ENCODE assay signal across 9 cellular contexts in the genomic region with DNA sequence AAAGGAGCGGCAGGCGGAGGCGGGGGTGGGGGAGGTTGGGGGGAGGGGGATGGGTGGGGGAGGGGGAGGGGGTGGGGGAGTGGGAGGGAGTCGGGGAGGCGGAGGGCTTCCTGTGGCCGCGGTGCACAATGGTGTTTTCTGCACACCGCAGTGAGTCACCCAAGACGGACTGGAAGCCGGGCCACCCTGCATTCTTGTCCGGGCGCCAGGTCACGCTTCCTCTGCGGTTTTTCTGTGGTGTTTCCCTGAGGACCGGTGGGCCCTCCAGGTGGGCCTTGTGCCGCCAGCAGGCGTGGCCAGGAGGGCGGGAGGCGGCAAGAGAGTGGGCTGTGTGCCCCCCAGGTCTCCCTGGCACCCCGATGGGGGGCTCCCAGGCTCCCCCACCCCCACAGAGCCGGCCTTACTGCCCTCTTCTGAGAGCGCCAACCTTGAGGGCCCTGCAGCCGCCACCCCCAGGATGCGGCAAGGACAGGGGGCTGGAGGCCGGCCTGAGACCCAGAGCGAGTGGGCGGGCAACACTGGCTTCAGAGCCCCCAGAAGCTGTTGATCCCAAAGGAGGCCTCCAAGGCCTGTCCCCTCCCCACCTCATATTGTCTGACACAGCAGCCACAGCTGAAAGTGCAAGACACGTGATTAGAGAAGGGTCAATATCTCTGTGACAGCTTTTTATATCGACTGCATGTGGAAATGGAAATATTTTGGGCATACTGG. TPM values are rescaled to one million over a fixed set of nuclear protein-coding genes. Genes with fewer than 3 reads are reported as not detected.
A peak's percentile ranks its signal among the peaks of the same experiment; 100 is the strongest.
DNase-seq lines count a peak whose midpoint lies in the region; ATAC-seq and TF ChIP-seq lines count a peak whose summit lies in the region.
"Had no signal": no experiment of that assay in that cellular context is flagged by ENCODE, and none has a peak within 500 bp of the region (broad histone marks: within the 10 kb centered on the region; RNA-seq: fewer than 3 reads in every experiment).

No MANE protein-coding gene starts in this region.

- H2AFZ ChIP-seq in SK-N-SH (ENCODE audit: low read depth), result no peak overlapping the region
- H2AFZ ChIP-seq in Karpas-422 (ENCODE audit: low read length), result no peak overlapping the region

- H3K9me2 ChIP-seq in SK-N-SH (no peaks in the 10 kb centered on the region), Karpas-422 (replicated peaks; ENCODE audit: insufficient read depth, low read length) (no peaks in the 10 kb centered on the region)

- H3K4me3 Mint-ChIP-seq in osteocyte (ENCODE audit: unreplicated experiment), result no peak overlapping the region

- H3K9me3 Mint-ChIP-seq in osteocyte (ENCODE audit: unreplicated experiment), result no peaks in the 10 kb centered on the region

- CTCF ChIA-PET in AG04450 (lab: Charles Lee), result interaction anchor here (0.8 to 2.5 kb wide), 3 partner anchors 11 to 125 kb away, joined by 4 to 7 read pairs (median 6); a partner anchor contains a TSS
- CTCF ChIA-PET in SK-N-SH (lab: Yijun Ruan, JAX), result interaction anchor here (0.6 to 1.8 kb wide), 3 partner anchors 11 to 632 kb away, joined by 4 to 10 read pairs (median 4); a partner anchor contains a TSS

- H3K4me2 ChIP-seq in SK-N-SH, result peak overlapping the region; percentile 60; the same call in 1 of the 2 replicates
- H3K4me2 ChIP-seq in Karpas-422 (ENCODE audit: low read depth, low read length, poor library complexity, severe bottlenecking), result no peak overlapping the region

- peaks cover 15% of the 10 kb centered on the region for H3F3A ChIP-seq in SK-N-SH (replicated peaks; ENCODE audit: insufficient read depth)

- DNase-seq in AG04450 (ENCODE audit: low read depth, low spot score) (peak; percentile 75), H7 (peak; percentile 84), SK-N-SH (no peak), epithelial cell of esophagus (ENCODE audit: low read depth) (peak; percentile 85), osteocyte (ENCODE audit: extremely low spot score, unreplicated experiment) (no peak), Karpas-422 (no peak)
- no peak for DNase-seq in central memory CD4-positive, alpha-beta T cell

- H3K36me3 ChIP-seq in H7 (replicated peaks; ENCODE audit: control insufficient read depth, insufficient read depth, low read length) (no peaks in the 10 kb centered on the region), SK-N-SH (replicated peaks in 1 of 2; ENCODE audit: control insufficient read depth in 1 of 2, insufficient read depth in 2 of 2, low read length in 1 of 2) (no peaks in the 10 kb centered on the region), Karpas-422 (ENCODE audit: insufficient read depth, low read length) (no peaks in the 10 kb centered on the region)

- H3K4me3 ChIP-seq in AG04450 (ENCODE audit: low read depth, low read length) (no peak overlapping the region), H7 (ENCODE audit: insufficient read depth, low read depth, low read length) (no peak overlapping the region), SK-N-SH (ENCODE audit: low read depth in 2 of 2, low read length in 1 of 2) (no peak overlapping the region), epithelial cell of esophagus (ENCODE audit: low read length) (no peak overlapping the region), Karpas-422 (ENCODE audit: low read length) (no peak overlapping the region)

- H3K9me3 ChIP-seq in AG04450 (ENCODE audit: control insufficient read depth, insufficient read depth, low read length) (no peaks in the 10 kb centered on the region; the same call in 1 of the 2 replicates), SK-N-SH (no peaks in the 10 kb centered on the region), Karpas-422 (ENCODE audit: low read length) (no peaks in the 10 kb centered on the region)

- peaks cover 31% of the 10 kb centered on the region for H3K4me1 Mint-ChIP-seq in osteocyte (ENCODE audit: unreplicated experiment)

- peak overlapping the region; percentile 65 for H3K27ac ChIP-seq in AG04450 (ENCODE audit: low read depth, low read length)
- peak overlapping the region in 1 of 2 experiments; percentile 54; a peak in 1 of 4 replicates for H3K27ac ChIP-seq in SK-N-SH (ENCODE audit: low read depth in 2 of 2, low read length in 1 of 2)
- H3K27ac ChIP-seq in Karpas-422 (ENCODE audit: low read length), result no peak overlapping the region

- ATAC-seq in HG02759 (IDR thresholded peaks at IDR 0.05; ENCODE audit: unreplicated experiment), result no peak

- H3K27me3 ChIP-seq in AG04450 (ENCODE audit: control insufficient read depth, insufficient read depth, low read length) (no peaks in the 10 kb centered on the region), H7 (ENCODE audit: control insufficient read depth, insufficient read depth, low read length) (no peaks in the 10 kb centered on the region), SK-N-SH (ENCODE audit: insufficient read depth) (no peaks in the 10 kb centered on the region), Karpas-422 (ENCODE audit: low read length) (no peaks in the 10 kb centered on the region)

- H3K36me3 Mint-ChIP-seq in osteocyte (ENCODE audit: unreplicated experiment), result no peaks in the 10 kb centered on the region

- H3K27ac Mint-ChIP-seq in osteocyte (ENCODE audit: unreplicated experiment), result peak overlapping the region; percentile 23

- H3K4me1 ChIP-seq in SK-N-SH (ENCODE audit: control insufficient read depth in 1 of 2, insufficient read depth in 2 of 2, low read depth in 1 of 2, low read length in 1 of 2), result peaks cover 3 to 19% of the 10 kb centered on the region in 2 experiments; a peak in 3 of 4 replicates
- H3K4me1 ChIP-seq in Karpas-422 (ENCODE audit: low read length), result 0 out of 2 replicates have a peak, but pooled peaks cover 2% of the 10 kb centered on the region

- no peak for TF ChIP-seq CTCF in AG04450 (IDR thresholded peaks at IDR 0.05; ENCODE audit: low read depth, low read length)
- TF ChIP-seq CTCF in SK-N-SH (IDR thresholded peaks at IDR 0.05), result no peak
- TF ChIP-seq CTCF in epithelial cell of esophagus (IDR thresholded peaks at IDR 0.05; ENCODE audit: insufficient read depth, low read depth, low read length, missing control alignments), result no peak
- no peak for TF ChIP-seq CTCF in osteocyte (IDR thresholded peaks at IDR 0.05)

- no peaks in the 10 kb centered on the region for H3K27me3 Mint-ChIP-seq in osteocyte (ENCODE audit: unreplicated experiment)

- peak in 1 of 2 experiments; percentile 16; a peak in 1 of 4 replicates for TF ChIP-seq EP300 in SK-N-SH (IDR thresholded peaks at IDR 0.05; ENCODE audit: borderline replicate concordance in 1 of 2, low read depth in 1 of 2, low read length in 1 of 2)

- H3K9ac ChIP-seq in SK-N-SH (no peak overlapping the region), Karpas-422 (ENCODE audit: low read length) (no peak overlapping the region)

- H4K20me1 ChIP-seq in SK-N-SH (ENCODE audit: insufficient read depth) (0 out of 2 replicates have a peak, but pooled peaks cover 4% of the 10 kb centered on the region), Karpas-422 (ENCODE audit: insufficient read depth, low read depth, low read length) (peaks cover 22% of the 10 kb centered on the region; the same call in 1 of the 2 replicates)

- 50% methylated on average over 22 of the region's 29 CpGs for WGBS in SK-N-SH (ENCODE audit: low lambda C conversion rate)

- no peak for TF ChIP-seq RAD21 in SK-N-SH (IDR thresholded peaks at IDR 0.05; ENCODE audit: low read length)

- H3K79me2 ChIP-seq in SK-N-SH (ENCODE audit: insufficient read depth) (peaks cover 15% of the 10 kb centered on the region; the same call in 1 of the 2 replicates), Karpas-422 (ENCODE audit: low read length) (no peaks in the 10 kb centered on the region)

- POLR2A ChIA-PET in AG04450 (lab: Yijun Ruan, JAX) (interaction anchor here (1.3 kb wide), 1 partner anchor 11 kb away, joined by 3 read pairs; a partner anchor contains a TSS), SK-N-SH (lab: Yijun Ruan, JAX) (interaction anchor here (1.2 kb wide), 1 partner anchor 10 kb away, joined by 3 read pairs; no protein-coding TSS in a partner anchor)

TF ChIP-seq in SK-N-SH, 30 proteins besides CTCF, POLR2A, EP300 and RAD21 (continues in another document):
- no peak for TF ChIP-seq FOXJ3 (CRISPR knock-in tag; IDR thresholded peaks at IDR 0.05)

RNA-seq across cellular contexts. Expression of a gene that starts 11.1 kb away (rescaled TPM):
- polyA plus RNA-seq in AG04450 (2011; rRNA removed) (4.0 and 5.4 TPM in 2 replicates), SK-N-SH (2012; rRNA removed) (11.5 and 14.2 TPM in 2 replicates)
- polyA minus RNA-seq in AG04450 (2011; rRNA and poly(A)+ RNA removed), result 1.5 and 1.7 TPM in 2 replicates
- 7.0 and 15.7 TPM in 2 replicates for total RNA-seq in H7 (2014; rRNA removed; shearing (Covaris generic))
- polyA plus RNA-seq in SK-N-SH (2012; cell fraction: cytosol; rRNA removed), result 5.2 and 7.4 TPM in 2 replicates
- 50.1 and 63.9 TPM in 2 replicates for polyA plus RNA-seq in SK-N-SH (2012; cell fraction: nucleus; rRNA removed)
- 20.0 and 21.5 TPM in 2 replicates for total RNA-seq in osteocyte
- total RNA-seq in Karpas-422 (2014; rRNA removed; shearing (Covaris generic); ENCODE audit: low replicate concordance), result 2.8 and 7.8 TPM in 2 replicates

RNA-seq across cellular contexts. Expression of a gene that starts 11.4 kb away (rescaled TPM):
- polyA plus RNA-seq in AG04450 (2011; rRNA removed), result 0.06 and 0.09 TPM in 2 replicates
- polyA minus RNA-seq in AG04450 (2011; rRNA and poly(A)+ RNA removed), result not detected in 2 replicates
- 0.78 and 1.0 TPM in 2 replicates for total RNA-seq in H7 (2014; rRNA removed; shearing (Covaris generic))
- 0.39 and 0.67 TPM in 2 replicates for polyA plus RNA-seq in SK-N-SH (2012; rRNA removed)
- polyA plus RNA-seq in SK-N-SH (2012; cell fraction: cytosol; rRNA removed), result 0.12 and 0.22 TPM in 2 replicates
- polyA plus RNA-seq in SK-N-SH (2012; cell fraction: nucleus; rRNA removed), result 5.1 and 9.4 TPM in 2 replicates
- 1.0 and 1.5 TPM in 2 replicates for total RNA-seq in osteocyte
- total RNA-seq in Karpas-422 (2014; rRNA removed; shearing (Covaris generic); ENCODE audit: low replicate concordance), result 0.51 TPM in 1 of 2 replicates, not detected in the other

RNA-seq across cellular contexts. Expression of a gene that starts 29.3 kb away (rescaled TPM):
- not detected in 2 replicates for polyA plus RNA-seq in AG04450 (2011; rRNA removed)
- not detected in 2 replicates for polyA minus RNA-seq in AG04450 (2011; rRNA and poly(A)+ RNA removed)
- total RNA-seq in H7 (2014; rRNA removed; shearing (Covaris generic)), result 0.55 and 0.76 TPM in 2 replicates
- 0.18 and 0.30 TPM in 2 replicates for polyA plus RNA-seq in SK-N-SH (2012; rRNA removed)
- polyA plus RNA-seq in SK-N-SH (2012; cell fraction: cytosol; rRNA removed), result 0.03 and 0.12 TPM in 2 replicates
- 2.2 and 2.6 TPM in 2 replicates for polyA plus RNA-seq in SK-N-SH (2012; cell fraction: nucleus; rRNA removed)
- total RNA-seq in osteocyte, result 0.16 and 0.24 TPM in 2 replicates
- not detected in 2 replicates for total RNA-seq in Karpas-422 (2014; rRNA removed; shearing (Covaris generic); ENCODE audit: low replicate concordance)
- total RNA-seq: temporal lobe had no signal

RNA-seq across cellular contexts. Expression of a gene that starts 47.3 kb away (rescaled TPM):
- 20.7 and 27.6 TPM in 2 replicates for polyA plus RNA-seq in AG04450 (2011; rRNA removed)
- 17.5 and 27.3 TPM in 2 replicates for polyA minus RNA-seq in AG04450 (2011; rRNA and poly(A)+ RNA removed)
- total RNA-seq in H7 (2014; rRNA removed; shearing (Covaris generic)), result 37.9 and 39.0 TPM in 2 replicates
- 58.6 and 58.8 TPM in 2 replicates for polyA plus RNA-seq in SK-N-SH (2012; rRNA removed)
- polyA plus RNA-seq in SK-N-SH (2012; cell fraction: cytosol; rRNA removed), result 23.7 and 36.2 TPM in 2 replicates
- polyA plus RNA-seq in SK-N-SH (2012; cell fraction: nucleus; rRNA removed), result 185 and 220 TPM in 2 replicates
- 93.1 and 103 TPM in 2 replicates for total RNA-seq in osteocyte
- total RNA-seq in Karpas-422 (2014; rRNA removed; shearing (Covaris generic); ENCODE audit: low replicate concordance), result 36.4 and 55.4 TPM in 2 replicates

Comparison
In these comparisons a context has a peak if more than half of its experiments do, and no peak if none do; other contexts are left out.
1. DNase-seq: peak in AG04450 (single experiment), H7 (single experiment) and epithelial cell of esophagus (single experiment); none in SK-N-SH (single experiment), osteocyte (single experiment), Karpas-422 (single experiment) and central memory CD4-positive, alpha-beta T cell (single experiment).